ENCODE assay signal across 16 cellular contexts in the genomic region with DNA sequence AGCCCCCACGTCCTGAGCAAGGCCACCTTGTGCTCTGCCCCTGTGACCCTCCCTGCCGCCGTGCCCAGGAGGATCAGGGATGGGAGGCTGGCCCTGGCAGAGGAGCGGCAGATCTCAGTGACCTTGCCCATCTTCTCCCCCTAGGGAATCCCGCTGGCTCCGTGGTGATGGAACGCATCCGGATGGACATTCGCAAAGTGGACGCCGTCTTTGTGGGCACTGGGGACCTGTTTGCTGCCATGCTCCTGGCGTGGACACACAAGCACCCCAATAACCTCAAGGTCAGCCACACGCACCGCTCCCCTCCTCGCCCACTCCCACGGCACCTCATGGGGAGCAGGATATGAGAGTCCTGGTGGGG. TPM values are rescaled to one million over a fixed set of nuclear protein-coding genes. Genes with fewer than 3 reads are reported as not detected.
DNase-seq lines count a peak whose midpoint lies in the region; ATAC-seq, FAIRE-seq and TF ChIP-seq lines count a peak whose summit lies in the region.
"Had no signal": no experiment of that assay in that cellular context is flagged by ENCODE, and none has a peak within 500 bp of the region (broad histone marks: within the 10 kb centered on the region; RNA-seq: fewer than 3 reads in every experiment).

No MANE protein-coding gene starts in this region.

- FAIRE-seq in HepG2 (lab: Jason Lieb, UNC): no peak
- FAIRE-seq: GM19239, H54 had no signal

- no peak overlapping the region for H3K4me2 ChIP-seq in HepG2 (ENCODE audit: low read depth, low read length)
- H3K4me2 ChIP-seq: BLaER1 treated with 17β-estradiol and CSF1 and Interleukin-3, amounts not matched to agents 10 nM and 100 nM had no signal

- no TSS peak for BruUV-seq in HepG2 (replicated peaks; lab: Mats Ljungman, UMichigan)

- H2AFZ ChIP-seq in HepG2 (ENCODE audit: low read length): no peak overlapping the region
- H2AFZ ChIP-seq: GM23248 had no signal

- peaks cover 13% of the 10 kb centered on the region for H3K36me3 Mint-ChIP-seq in central memory CD8-positive, alpha-beta T cell (ENCODE audit: insufficient read depth)
- peaks cover 38% of the 10 kb centered on the region for H3K36me3 Mint-ChIP-seq in activated CD8-positive, alpha-beta T cell treated with anti-CD3 and anti-CD28 coated beads, Interleukin-2, amount 10 ng/mL, durations not matched to agents 7 days and 5 days (ENCODE audit: low read depth)

- H3K4me1 Mint-ChIP-seq in central memory CD8-positive, alpha-beta T cell: no peaks in the 10 kb centered on the region
- H3K4me1 Mint-ChIP-seq in activated CD8-positive, alpha-beta T cell treated with anti-CD3 and anti-CD28 coated beads, Interleukin-2, amount 10 ng/mL, durations not matched to agents 7 days and 5 days (ENCODE audit: low read depth): peaks cover 9% of the 10 kb centered on the region
- H3K4me1 Mint-ChIP-seq: B cell had no signal

- DNase-seq in HepG2 (ENCODE audit: low spot score) (no peak), right lobe of liver (no peak), 8988T (no peak)
- DNase-seq in central memory CD8-positive, alpha-beta T cell (ENCODE audit: low spot score in 2 of 2): no peak
- DNase-seq in activated CD8-positive, alpha-beta T cell treated with anti-CD3 and anti-CD28 coated beads, Interleukin-2, amount 10 ng/mL, durations not matched to agents 7 days and 5 days: no peak
- DNase-seq: Calu3; CD8-positive, alpha-beta T cell; DMS79 treated with DMSO at 0.1 percent for 48 hours; GF-D8; GM23248; HCEC 1CT had no signal

- TF ChIP-seq EP300 in HepG2 (IDR thresholded peaks at IDR 0.05; ENCODE audit: low read depth in 2 of 2, low read length in 2 of 2) (no peak), HepG2 (CRISPR knock-in tag; IDR thresholded peaks at IDR 0.05; ENCODE audit: borderline replicate concordance) (no peak)

- H3K27ac ChIP-seq in HepG2 (ENCODE audit: extremely low read length, insufficient read depth, low read length): no peak overlapping the region
- no peak overlapping the region for H3K27ac ChIP-seq in right lobe of liver
- H3K27ac ChIP-seq: BLaER1 treated with 17β-estradiol and CSF1 and Interleukin-3, amounts not matched to agents 10 nM and 100 nM; GM23248 had no signal

- peaks cover 44 to 72% of the 10 kb centered on the region in 2 experiments for H3K36me3 ChIP-seq in HepG2 (replicated peaks in 1 of 2; ENCODE audit: control insufficient read depth in 1 of 2, insufficient read depth in 2 of 2, low read length in 2 of 2)
- peaks cover 0 to 58% (median 11%) of the 10 kb centered on the region in 4 donors for H3K36me3 ChIP-seq in right lobe of liver

- no peaks in the 10 kb centered on the region for H3K27me3 ChIP-seq in HepG2 (ENCODE audit: control insufficient read depth in 1 of 2, insufficient read depth in 2 of 2, low read length in 2 of 2)
- no peaks in the 10 kb centered on the region for H3K27me3 ChIP-seq in right lobe of liver
- H3K27me3 ChIP-seq: BLaER1 treated with 17β-estradiol and CSF1 and Interleukin-3, amounts not matched to agents 10 nM and 100 nM had no signal

- CTCF ChIA-PET in HepG2 (lab: Yijun Ruan, JAX; ENCODE audit: low intra/inter-chr PET ratio, low total read pairs): no interaction called here
- CTCF ChIA-PET in activated CD8-positive, alpha-beta T cell treated with anti-CD3 and anti-CD28 coated beads, Interleukin-2, amount 10 ng/mL, durations not matched to agents 7 days and 5 days (lab: Charles Lee): no interaction called here

- 99% methylated on average over 10 of the region's 16 CpGs for WGBS in HepG2 (ENCODE audit: low lambda C conversion rate)
- whole genome bisulfite sequencing in right lobe of liver (ENCODE audit: insufficient coverage, low coverage, low lambda C conversion rate, missing lambda C conversion rate): 90% methylated on average over 6 of the region's 16 CpGs

- no peak for TF ChIP-seq POLR2A in HepG2 (IDR thresholded peaks at IDR 0.05; ENCODE audit: insufficient read depth in 1 of 2, low read depth in 2 of 2, low read length in 2 of 2)
- no peak for TF ChIP-seq POLR2A in right lobe of liver (IDR thresholded peaks at IDR 0.05)

- TF ChIP-seq RAD21 in HepG2 (CRISPR knock-in tag; IDR thresholded peaks at IDR 0.05): no peak

- H3K9me3 ChIP-seq in HepG2 (ENCODE audit: low read length) (no peaks in the 10 kb centered on the region), right lobe of liver (no peaks in the 10 kb centered on the region)

- TF ChIP-seq CTCF in HepG2 (CRISPR knock-in tag; IDR thresholded peaks at IDR 0.05) (no peak), right lobe of liver (IDR thresholded peaks at IDR 0.05) (no peak)

- ATAC-seq in HepG2 (no peak), right lobe of liver (no peak), HG02840 (IDR thresholded peaks at IDR 0.05; ENCODE audit: low FRiP score, unreplicated experiment) (no peak)
- ATAC-seq in central memory CD8-positive, alpha-beta T cell (replicated peaks; ENCODE audit: extremely low read depth, poor library complexity, severe bottlenecking): no peak
- no peak for ATAC-seq in activated CD8-positive, alpha-beta T cell treated with anti-CD3 and anti-CD28 coated beads, Interleukin-2, amount 10 ng/mL, durations not matched to agents 7 days and 5 days
- ATAC-seq: CD8-positive, alpha-beta T cell had no signal

- POLR2A ChIA-PET in HepG2 (lab: Yijun Ruan, JAX): no interaction called here
- POLR2A ChIA-PET in activated CD8-positive, alpha-beta T cell treated with anti-CD3 and anti-CD28 coated beads, Interleukin-2, amount 10 ng/mL, durations not matched to agents 7 days and 5 days (lab: Charles Lee): no interaction called here

- H3K9me3 Mint-ChIP-seq in central memory CD8-positive, alpha-beta T cell: no peaks in the 10 kb centered on the region
- H3K9me3 Mint-ChIP-seq in activated CD8-positive, alpha-beta T cell treated with anti-CD3 and anti-CD28 coated beads, Interleukin-2, amount 10 ng/mL, durations not matched to agents 7 days and 5 days (ENCODE audit: insufficient read depth): no peaks in the 10 kb centered on the region
- H3K9me3 Mint-ChIP-seq: CD8-positive, alpha-beta T cell had no signal

- no peaks in the 10 kb centered on the region for H3K79me2 ChIP-seq in HepG2 (ENCODE audit: insufficient read depth, low read length)

- intact Hi-C loops in HepG2 (cut with micrococcal nuclease; ENCODE audit: unreplicated experiment) (no loop called here), right lobe of liver (cut with DNase I) (loop anchor here in 1 of 2 donors (10.0 kb wide), 1 partner anchor 59 kb away; no protein-coding TSS in a partner anchor)

- H3K4me1 ChIP-seq in HepG2 (ENCODE audit: insufficient read depth, low read length): no peaks in the 10 kb centered on the region
- H3K4me1 ChIP-seq in right lobe of liver: peaks cover 0 to 18% (median 9%) of the 10 kb centered on the region in 4 donors

- no peak overlapping the region for H3K4me3 ChIP-seq in HepG2 (replicated peaks in 1 of 3; ENCODE audit: insufficient read depth in 1 of 3, low read depth in 2 of 3, low read length in 3 of 3)
- no peak overlapping the region for H3K4me3 ChIP-seq in right lobe of liver
- H3K4me3 ChIP-seq: BLaER1 treated with 17β-estradiol and CSF1 and Interleukin-3, amounts not matched to agents 10 nM and 100 nM; GM23248 had no signal

- in situ Hi-C loops in HepG2 (cut with HindIII; ENCODE audit: extremely low pct_ligation_motif_present, low pct_unique_long_range_greater_than_20kb): no loop called here

- H3K4me3 Mint-ChIP-seq in central memory CD8-positive, alpha-beta T cell: no peak overlapping the region
- H3K4me3 Mint-ChIP-seq in activated CD8-positive, alpha-beta T cell treated with anti-CD3 and anti-CD28 coated beads, Interleukin-2, amount 10 ng/mL, durations not matched to agents 7 days and 5 days: no peak overlapping the region
- H3K4me3 Mint-ChIP-seq: B cell; CD8-positive, alpha-beta T cell had no signal

- no peaks in the 10 kb centered on the region for H4K20me1 ChIP-seq in HepG2 (ENCODE audit: insufficient read depth, low read length)

- no peak overlapping the region for H3K9ac ChIP-seq in HepG2 (ENCODE audit: insufficient read depth, low read depth, low read length)
- H3K9ac ChIP-seq: BLaER1 treated with 17β-estradiol and CSF1 and Interleukin-3, amounts not matched to agents 10 nM and 100 nM; GM23248 had no signal

- peak overlapping the region; percentile 46 for H3K27ac Mint-ChIP-seq in central memory CD8-positive, alpha-beta T cell (ENCODE audit: low read depth)
- H3K27ac Mint-ChIP-seq in activated CD8-positive, alpha-beta T cell treated with anti-CD3 and anti-CD28 coated beads, Interleukin-2, amount 10 ng/mL, durations not matched to agents 7 days and 5 days: no peak overlapping the region
- H3K27ac Mint-ChIP-seq: B cell; CD8-positive, alpha-beta T cell had no signal

- H3K27me3 Mint-ChIP-seq in central memory CD8-positive, alpha-beta T cell: no peaks in the 10 kb centered on the region
- no peaks in the 10 kb centered on the region for H3K27me3 Mint-ChIP-seq in activated CD8-positive, alpha-beta T cell treated with anti-CD3 and anti-CD28 coated beads, Interleukin-2, amount 10 ng/mL, durations not matched to agents 7 days and 5 days (ENCODE audit: low read depth)
- H3K27me3 Mint-ChIP-seq: B cell had no signal

RNA-seq across cellular contexts. Expression of gene CSTB, which starts 22.7 kb away (rescaled TPM):
- total RNA-seq in HepG2 (2016; rRNA removed; fragmentation: Illumina TruSeq; extraction: Trizol) (11.7 and 15.8 TPM in 2 replicates), right lobe of liver (100 to 1,000 TPM in 1 of 6 experiments, 10 to 100 TPM in 5; 16.6 to 137 (median 23.2) TPM)
- total RNA-seq in HepG2 (2016; cell fraction: cytosol; rRNA removed; fragmentation: Illumina TruSeq; extraction: Trizol; ENCODE audit: low read depth): 8.0 and 9.1 TPM in 2 replicates
- 11.9 and 14.9 TPM in 2 replicates for total RNA-seq in HepG2 (2016; cell fraction: insoluble cytoplasmic fraction; rRNA removed; fragmentation: Illumina TruSeq; extraction: Trizol)
- 9.8 and 11.8 TPM in 2 replicates for total RNA-seq in HepG2 (2016; cell fraction: membrane; rRNA removed; fragmentation: Illumina TruSeq; extraction: Trizol)
- 6.6 and 7.1 TPM in 2 replicates for total RNA-seq in HepG2 (2016; cell fraction: nucleus; rRNA removed; fragmentation: Illumina TruSeq; extraction: Trizol)
- 94.1 and 110 TPM in 2 replicates for polyA plus RNA-seq in HepG2 (2011; rRNA removed)
- polyA plus RNA-seq in HepG2 (2011; cell fraction: cytosol; rRNA removed): 129 and 137 TPM in 2 replicates
- 53.4 and 59.2 TPM in 2 replicates for polyA plus RNA-seq in HepG2 (2011; cell fraction: nucleus; rRNA removed)
- 58.7 and 69.9 TPM in 2 replicates for polyA plus RNA-seq in HepG2 (2012)
- 34.3 and 43.0 TPM in 2 replicates for polyA plus RNA-seq in HepG2 (2016; cell fraction: cytosol; fragmentation: Illumina TruSeq; extraction: Trizol; ENCODE audit: low read depth)
- 53.0 and 57.2 TPM in 2 replicates for polyA plus RNA-seq in HepG2 (2016; cell fraction: insoluble cytoplasmic fraction; fragmentation: Illumina TruSeq; extraction: Trizol; ENCODE audit: low read depth)
- 32.8 and 40.2 TPM in 2 replicates for polyA plus RNA-seq in HepG2 (2016; cell fraction: membrane; fragmentation: Illumina TruSeq; extraction: Trizol; ENCODE audit: low read depth)
- polyA plus RNA-seq in HepG2 (2016; cell fraction: nucleus; fragmentation: Illumina TruSeq; extraction: Trizol; ENCODE audit: insufficient read depth, low read depth): 34.9 and 36.2 TPM in 2 replicates
- 37.2 and 51.7 TPM in 2 replicates for polyA minus RNA-seq in HepG2 (2011; rRNA and poly(A)+ RNA removed; ENCODE audit: low replicate concordance)
- 24.0 and 25.6 TPM in 2 replicates for polyA minus RNA-seq in HepG2 (2011; cell fraction: cytosol; rRNA and poly(A)+ RNA removed)
- polyA minus RNA-seq in HepG2 (2011; cell fraction: nucleus; rRNA and poly(A)+ RNA removed): 9.0 and 15.4 TPM in 2 replicates
- total RNA-seq in activated CD8-positive, alpha-beta T cell treated with anti-CD3 and anti-CD28 coated beads, Interleukin-2, amount 10 ng/mL, durations not matched to agents 7 days and 5 days: 10 to 100 TPM; 50.2 to 54.4 TPM

RNA-seq across cellular contexts. Expression of gene PDXK, which starts 34.5 kb away (rescaled TPM):
- total RNA-seq in HepG2 (2016; rRNA removed; fragmentation: Illumina TruSeq; extraction: Trizol): 114 and 151 TPM in 2 replicates
- total RNA-seq in HepG2 (2016; cell fraction: cytosol; rRNA removed; fragmentation: Illumina TruSeq; extraction: Trizol; ENCODE audit: low read depth): 28.6 and 35.2 TPM in 2 replicates
- 115 and 149 TPM in 2 replicates for total RNA-seq in HepG2 (2016; cell fraction: insoluble cytoplasmic fraction; rRNA removed; fragmentation: Illumina TruSeq; extraction: Trizol)
- total RNA-seq in HepG2 (2016; cell fraction: membrane; rRNA removed; fragmentation: Illumina TruSeq; extraction: Trizol): 62.0 and 68.5 TPM in 2 replicates
- 61.1 and 71.3 TPM in 2 replicates for total RNA-seq in HepG2 (2016; cell fraction: nucleus; rRNA removed; fragmentation: Illumina TruSeq; extraction: Trizol)
- polyA plus RNA-seq in HepG2 (2011; rRNA removed): 165 and 184 TPM in 2 replicates
- polyA plus RNA-seq in HepG2 (2011; cell fraction: cytosol; rRNA removed): 146 and 162 TPM in 2 replicates
- polyA plus RNA-seq in HepG2 (2011; cell fraction: nucleus; rRNA removed): 215 and 264 TPM in 2 replicates
- 82.4 and 87.9 TPM in 2 replicates for polyA plus RNA-seq in HepG2 (2012)
- 45.4 and 55.7 TPM in 2 replicates for polyA plus RNA-seq in HepG2 (2016; cell fraction: cytosol; fragmentation: Illumina TruSeq; extraction: Trizol; ENCODE audit: low read depth)
- polyA plus RNA-seq in HepG2 (2016; cell fraction: insoluble cytoplasmic fraction; fragmentation: Illumina TruSeq; extraction: Trizol; ENCODE audit: low read depth): 135 and 141 TPM in 2 replicates
- polyA plus RNA-seq in HepG2 (2016; cell fraction: membrane; fragmentation: Illumina TruSeq; extraction: Trizol; ENCODE audit: low read depth): 56.2 and 56.5 TPM in 2 replicates
- 113 and 114 TPM in 2 replicates for polyA plus RNA-seq in HepG2 (2016; cell fraction: nucleus; fragmentation: Illumina TruSeq; extraction: Trizol; ENCODE audit: insufficient read depth, low read depth)
- 159 and 241 TPM in 2 replicates for polyA minus RNA-seq in HepG2 (2011; rRNA and poly(A)+ RNA removed; ENCODE audit: low replicate concordance)
- polyA minus RNA-seq in HepG2 (2011; cell fraction: cytosol; rRNA and poly(A)+ RNA removed): 48.1 and 61.1 TPM in 2 replicates
- polyA minus RNA-seq in HepG2 (2011; cell fraction: nucleus; rRNA and poly(A)+ RNA removed): 60.5 and 61.0 TPM in 2 replicates
- 10 to 100 TPM; 52.9 to 87.5 (median 58.9) TPM for total RNA-seq in right lobe of liver
- total RNA-seq in activated CD8-positive, alpha-beta T cell treated with anti-CD3 and anti-CD28 coated beads, Interleukin-2, amount 10 ng/mL, durations not matched to agents 7 days and 5 days: 100 to 1,000 TPM in 1 of 2 experiments, 10 to 100 TPM in 1; 94.5 to 100 TPM

RNA-seq across cellular contexts. Expression of gene RRP1, which starts 36.0 kb away (rescaled TPM):
- 24.6 and 35.1 TPM in 2 replicates for total RNA-seq in HepG2 (2016; rRNA removed; fragmentation: Illumina TruSeq; extraction: Trizol)
- total RNA-seq in HepG2 (2016; cell fraction: cytosol; rRNA removed; fragmentation: Illumina TruSeq; extraction: Trizol; ENCODE audit: low read depth): 16.9 and 17.1 TPM in 2 replicates
- total RNA-seq in HepG2 (2016; cell fraction: insoluble cytoplasmic fraction; rRNA removed; fragmentation: Illumina TruSeq; extraction: Trizol): 24.1 and 32.9 TPM in 2 replicates
- 10.3 and 11.2 TPM in 2 replicates for total RNA-seq in HepG2 (2016; cell fraction: membrane; rRNA removed; fragmentation: Illumina TruSeq; extraction: Trizol)
- 29.9 and 34.8 TPM in 2 replicates for total RNA-seq in HepG2 (2016; cell fraction: nucleus; rRNA removed; fragmentation: Illumina TruSeq; extraction: Trizol)
- polyA plus RNA-seq in HepG2 (2011; rRNA removed): 20.1 and 22.2 TPM in 2 replicates
- 11.2 and 11.3 TPM in 2 replicates for polyA plus RNA-seq in HepG2 (2011; cell fraction: cytosol; rRNA removed)
- polyA plus RNA-seq in HepG2 (2011; cell fraction: nucleus; rRNA removed): 110 and 114 TPM in 2 replicates
- polyA plus RNA-seq in HepG2 (2012): 22.7 and 27.0 TPM in 2 replicates
- 3.0 and 3.7 TPM in 2 replicates for polyA plus RNA-seq in HepG2 (2016; cell fraction: cytosol; fragmentation: Illumina TruSeq; extraction: Trizol; ENCODE audit: low read depth)
- 25.7 and 32.8 TPM in 2 replicates for polyA plus RNA-seq in HepG2 (2016; cell fraction: insoluble cytoplasmic fraction; fragmentation: Illumina TruSeq; extraction: Trizol; ENCODE audit: low read depth)
- polyA plus RNA-seq in HepG2 (2016; cell fraction: membrane; fragmentation: Illumina TruSeq; extraction: Trizol; ENCODE audit: low read depth): 4.3 and 6.1 TPM in 2 replicates
- polyA plus RNA-seq in HepG2 (2016; cell fraction: nucleus; fragmentation: Illumina TruSeq; extraction: Trizol; ENCODE audit: insufficient read depth, low read depth): 70.6 and 74.1 TPM in 2 replicates
- 9.8 and 26.9 TPM in 2 replicates for polyA minus RNA-seq in HepG2 (2011; rRNA and poly(A)+ RNA removed; ENCODE audit: low replicate concordance)
- polyA minus RNA-seq in HepG2 (2011; cell fraction: cytosol; rRNA and poly(A)+ RNA removed): 5.9 and 9.7 TPM in 2 replicates
- 27.0 and 37.2 TPM in 2 replicates for polyA minus RNA-seq in HepG2 (2011; cell fraction: nucleus; rRNA and poly(A)+ RNA removed)
- total RNA-seq in right lobe of liver: 10 to 100 TPM in 4 of 6 experiments, 1 to 10 TPM in 2; 8.8 to 25.1 (median 12.9) TPM
- total RNA-seq in activated CD8-positive, alpha-beta T cell treated with anti-CD3 and anti-CD28 coated beads, Interleukin-2, amount 10 ng/mL, durations not matched to agents 7 days and 5 days: 10 to 100 TPM; 32.8 to 34.4 TPM
